Comparison of ENCODE assay signal across 27 cellular contexts in the genomic region with DNA sequence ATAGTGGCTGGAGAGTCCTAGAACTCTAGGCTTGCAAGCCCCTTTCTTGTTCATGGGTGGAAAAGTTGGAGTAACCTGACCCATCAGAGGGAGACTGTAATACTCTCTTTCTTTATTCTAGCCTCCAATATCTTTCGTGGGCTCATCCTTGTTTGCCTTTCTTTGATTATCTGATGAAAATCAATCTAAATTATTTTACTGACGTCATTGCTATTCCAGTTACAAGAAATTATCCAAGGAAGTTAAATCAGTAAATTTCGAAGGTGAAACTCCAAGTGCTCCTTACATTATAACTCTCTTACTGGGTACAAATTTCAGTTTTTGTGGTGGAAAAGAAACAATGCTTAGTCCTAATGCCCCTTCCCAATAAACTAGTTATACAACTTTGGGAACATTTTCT.
"Had no signal": no experiment of that assay in that cellular context is flagged by ENCODE, and none has a peak within 500 bp of the region (broad histone marks: within the 10 kb centered on the region; RNA-seq: fewer than 3 reads in every experiment).

No MANE protein-coding gene starts in this region.

- FAIRE-seq: urothelium cell line had no signal

- H3K9me3 ChIP-seq: stomach, suprapubic skin, testis, thoracic aorta, thyroid gland, tibial artery, tibial nerve, transverse colon, upper lobe of left lung, upper lobe of right lung, uterus, vagina had no signal

- H3K27me3 ChIP-seq: stomach, suprapubic skin, testis, thyroid gland, tibial artery, tibial nerve, transverse colon, upper lobe of left lung, upper lobe of right lung, uterus, vagina had no signal

- ATAC-seq: stimulated activated effector memory CD8-positive, alpha-beta T cell treated with anti-CD3 and anti-CD28 coated beads, Interleukin-12 subunit alpha, Interleukin-12 subunit beta, amount 100 ng/mL, for 72 hours; stimulated activated memory B cell treated with anti-CD40 and anti-IgM and Interleukin-4, amounts not matched to agents 10 μg/mL and 1 μg/mL and 100 μg/mL, for 72 hours; stimulated activated naive B cell treated with anti-CD40 and anti-IgM and Interleukin-4, amounts not matched to agents 10 μg/mL and 1 μg/mL and 100 μg/mL, for 72 hours; stimulated activated naive CD8-positive, alpha-beta T cell treated with anti-CD3 and anti-CD28 coated beads, Interleukin-15, amount 100 ng/mL, for 72 hours; stimulated activated naive CD8-positive, alpha-beta T cell treated with anti-CD3 and anti-CD28 coated beads, Interleukin-15, Interleukin-2, amounts not matched to agents 100 U/mL and 50 U/mL, for 24 hours; upper lobe of right lung had no signal

- H3K27ac ChIP-seq: stomach, suprapubic skin, testis, thoracic aorta, thyroid gland, tibial artery, tibial nerve, transverse colon, upper lobe of left lung, upper lobe of right lung, uterus, vagina had no signal

- H3K36me3 ChIP-seq: stomach, suprapubic skin, thoracic aorta, thyroid gland, tibial artery, tibial nerve, transverse colon, upper lobe of left lung, upper lobe of right lung, uterus, vagina had no signal

- H3K4me3 ChIP-seq: stomach, suprapubic skin, testis, thoracic aorta, thyroid gland, tibial artery, tibial nerve, transverse colon, upper lobe of left lung, upper lobe of right lung, uterus, vagina had no signal

- H3K4me1 ChIP-seq: stomach, suprapubic skin, testis, thyroid gland, tibial artery, tibial nerve, transverse colon, upper lobe of left lung, upper lobe of right lung, uterus, vagina had no signal

- DNase-seq: stimulated activated CD4-positive, alpha-beta T cell treated with anti-CD3 and anti-CD28 coated beads, Interleukin-2, amount 100 ng/mL, for 48 hours; stimulated activated CD4-positive, alpha-beta T cell treated with anti-CD3 and anti-CD28 coated beads, Interleukin-4, amount 100 ng/mL, for 1 hour; stimulated activated CD4-positive, alpha-beta T cell treated with anti-CD3 and anti-CD28 coated beads, Interleukin-4, amount 100 ng/mL, for 24 hours; stimulated activated CD4-positive, alpha-beta T cell treated with anti-CD3 and anti-CD28 coated beads, Interleukin-4, amount 100 ng/mL, for 4 hours; stimulated activated CD8-positive, alpha-beta memory T cell treated with anti-CD3 and anti-CD28 coated beads, Interleukin-4, amount 100 ng/mL, for 48 hours; stimulated activated naive B cell treated with anti-CD40 and anti-IgM and Interleukin-4, amounts not matched to agents 10 μg/mL and 1 μg/mL and 100 μg/mL, for 72 hours; stimulated activated naive CD4-positive, alpha-beta T cell; stimulated activated naive CD4-positive, alpha-beta T cell treated with Interleukin-2 at 50 U/mL for 16 hours; stimulated activated naive CD8-positive, alpha-beta T cell treated with anti-CD3 and anti-CD28 coated beads, Interleukin-15, amount 100 ng/mL, for 72 hours; stimulated activated naive CD8-positive, alpha-beta T cell treated with anti-CD3 and anti-CD28 coated beads, Interleukin-15, Interleukin-2, amounts not matched to agents 100 U/mL and 50 U/mL, for 24 hours; stomach; substantia nigra; testis; thyroid gland; tibial artery; transverse colon; trophoblast cell; upper lobe of left lung; upper lobe of right lung; uterus had no signal
